2 cellular contexts compared by ENCODE assay signal in genomic region chr14:94005324-94005723, GRCh38.
TF ChIP-seq lines count a peak whose summit lies in the region.

No MANE protein-coding gene starts in this region.

TF ChIP-seq in SK-N-SH, 30 proteins besides CTCF, POLR2A, EP300 and RAD21 (continued from another document):
- no peak for TF ChIP-seq MAX (IDR thresholded peaks at IDR 0.05; ENCODE audit: low read depth)
- TF ChIP-seq SIN3A (IDR thresholded peaks at IDR 0.05; ENCODE audit: borderline replicate concordance, low read depth, low read length), result no peak
- TF ChIP-seq RCOR1 (IDR thresholded peaks at IDR 0.05; ENCODE audit: low read length), result no peak

TF ChIP-seq in SK-N-SH treated with all-trans-retinoic acid at 6 μM for 48 hours, 23 proteins besides CTCF, POLR2A, EP300 and RAD21 (continued from another document):
- TF ChIP-seq, protein P1, sequence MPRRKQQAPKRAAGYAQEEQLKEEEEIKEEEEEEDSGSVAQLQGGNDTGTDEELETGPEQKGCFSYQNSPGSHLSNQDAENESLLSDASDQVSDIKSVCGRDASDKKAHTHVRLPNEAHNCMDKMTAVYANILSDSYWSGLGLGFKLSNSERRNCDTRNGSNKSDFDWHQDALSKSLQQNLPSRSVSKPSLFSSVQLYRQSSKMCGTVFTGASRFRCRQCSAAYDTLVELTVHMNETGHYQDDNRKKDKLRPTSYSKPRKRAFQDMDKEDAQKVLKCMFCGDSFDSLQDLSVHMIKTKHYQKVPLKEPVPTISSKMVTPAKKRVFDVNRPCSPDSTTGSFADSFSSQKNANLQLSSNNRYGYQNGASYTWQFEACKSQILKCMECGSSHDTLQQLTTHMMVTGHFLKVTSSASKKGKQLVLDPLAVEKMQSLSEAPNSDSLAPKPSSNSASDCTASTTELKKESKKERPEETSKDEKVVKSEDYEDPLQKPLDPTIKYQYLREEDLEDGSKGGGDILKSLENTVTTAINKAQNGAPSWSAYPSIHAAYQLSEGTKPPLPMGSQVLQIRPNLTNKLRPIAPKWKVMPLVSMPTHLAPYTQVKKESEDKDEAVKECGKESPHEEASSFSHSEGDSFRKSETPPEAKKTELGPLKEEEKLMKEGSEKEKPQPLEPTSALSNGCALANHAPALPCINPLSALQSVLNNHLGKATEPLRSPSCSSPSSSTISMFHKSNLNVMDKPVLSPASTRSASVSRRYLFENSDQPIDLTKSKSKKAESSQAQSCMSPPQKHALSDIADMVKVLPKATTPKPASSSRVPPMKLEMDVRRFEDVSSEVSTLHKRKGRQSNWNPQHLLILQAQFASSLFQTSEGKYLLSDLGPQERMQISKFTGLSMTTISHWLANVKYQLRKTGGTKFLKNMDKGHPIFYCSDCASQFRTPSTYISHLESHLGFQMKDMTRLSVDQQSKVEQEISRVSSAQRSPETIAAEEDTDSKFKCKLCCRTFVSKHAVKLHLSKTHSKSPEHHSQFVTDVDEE (CRISPR knock-in tag; IDR thresholded peaks at IDR 0.05), result no peak
- TF ChIP-seq TCF4 (CRISPR knock-in tag; IDR thresholded peaks at IDR 0.05; ENCODE audit: borderline replicate concordance) (no peak), ESRRG (CRISPR knock-in tag; IDR thresholded peaks at IDR 0.05) (no peak), CSDC2 (CRISPR knock-in tag; IDR thresholded peaks at IDR 0.05) (no peak), TOX (CRISPR knock-in tag; IDR thresholded peaks at IDR 0.05; ENCODE audit: borderline replicate concordance) (no peak), PPARA (CRISPR knock-in tag; IDR thresholded peaks at IDR 0.05; ENCODE audit: borderline replicate concordance) (no peak), ZNF70 (CRISPR knock-in tag; IDR thresholded peaks at IDR 0.05) (no peak), ZC3H10 (CRISPR knock-in tag; IDR thresholded peaks at IDR 0.05) (no peak), BACH2 (CRISPR knock-in tag; IDR thresholded peaks at IDR 0.05; ENCODE audit: borderline replicate concordance) (no peak), ARNTL (CRISPR knock-in tag; IDR thresholded peaks at IDR 0.05; ENCODE audit: borderline replicate concordance, low read depth) (no peak)
